1 cellular context compared by ENCODE assay signal in the genomic region with DNA sequence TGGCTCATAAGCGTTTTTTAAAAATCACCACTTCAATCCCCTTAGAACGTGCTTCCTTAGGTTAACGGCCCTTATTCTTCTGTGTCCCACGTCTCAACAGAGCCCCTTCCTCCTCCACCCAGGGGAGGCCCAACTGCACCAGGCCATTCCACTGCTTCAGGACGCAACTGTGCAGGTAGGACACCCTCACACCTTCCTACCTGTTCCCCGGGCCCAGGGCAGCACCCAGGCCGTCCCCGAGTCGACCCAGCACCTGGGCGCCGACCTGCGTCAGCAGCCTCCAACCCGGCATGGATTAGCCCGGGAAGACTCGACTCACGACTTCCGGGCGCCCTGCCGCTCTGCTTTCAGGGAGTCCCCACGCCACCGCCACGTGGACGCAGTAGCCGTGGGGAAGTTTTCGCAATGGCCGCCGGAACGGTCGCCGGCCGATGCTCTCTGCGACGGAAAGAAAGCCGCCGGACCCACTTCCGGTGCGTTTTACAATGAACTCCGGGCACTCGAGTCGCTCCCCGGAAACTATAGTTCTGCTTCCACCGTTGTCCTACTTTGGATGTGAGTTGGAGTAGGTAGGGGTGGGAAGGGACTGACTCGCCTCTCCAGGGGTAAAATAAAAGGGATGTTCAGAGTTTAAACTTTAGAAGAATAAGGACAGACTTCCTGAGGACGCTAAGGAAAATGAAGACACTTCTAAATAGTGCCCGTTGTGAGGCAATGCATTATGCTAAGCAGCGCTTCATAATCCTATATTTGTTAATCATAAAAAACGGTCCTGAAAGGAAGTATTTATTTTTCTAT.
TF ChIP-seq lines count a peak whose summit lies in the region.

A gene (minus strand): TSS at position 442 of the 798 bp plus-strand sequence. CDS start 150 bp downstream, at position 292.

TF ChIP-seq in GM12878, 131 proteins besides CTCF, POLR2A, EP300 and RAD21 (continued from another document):
- TF ChIP-seq, protein P1, sequence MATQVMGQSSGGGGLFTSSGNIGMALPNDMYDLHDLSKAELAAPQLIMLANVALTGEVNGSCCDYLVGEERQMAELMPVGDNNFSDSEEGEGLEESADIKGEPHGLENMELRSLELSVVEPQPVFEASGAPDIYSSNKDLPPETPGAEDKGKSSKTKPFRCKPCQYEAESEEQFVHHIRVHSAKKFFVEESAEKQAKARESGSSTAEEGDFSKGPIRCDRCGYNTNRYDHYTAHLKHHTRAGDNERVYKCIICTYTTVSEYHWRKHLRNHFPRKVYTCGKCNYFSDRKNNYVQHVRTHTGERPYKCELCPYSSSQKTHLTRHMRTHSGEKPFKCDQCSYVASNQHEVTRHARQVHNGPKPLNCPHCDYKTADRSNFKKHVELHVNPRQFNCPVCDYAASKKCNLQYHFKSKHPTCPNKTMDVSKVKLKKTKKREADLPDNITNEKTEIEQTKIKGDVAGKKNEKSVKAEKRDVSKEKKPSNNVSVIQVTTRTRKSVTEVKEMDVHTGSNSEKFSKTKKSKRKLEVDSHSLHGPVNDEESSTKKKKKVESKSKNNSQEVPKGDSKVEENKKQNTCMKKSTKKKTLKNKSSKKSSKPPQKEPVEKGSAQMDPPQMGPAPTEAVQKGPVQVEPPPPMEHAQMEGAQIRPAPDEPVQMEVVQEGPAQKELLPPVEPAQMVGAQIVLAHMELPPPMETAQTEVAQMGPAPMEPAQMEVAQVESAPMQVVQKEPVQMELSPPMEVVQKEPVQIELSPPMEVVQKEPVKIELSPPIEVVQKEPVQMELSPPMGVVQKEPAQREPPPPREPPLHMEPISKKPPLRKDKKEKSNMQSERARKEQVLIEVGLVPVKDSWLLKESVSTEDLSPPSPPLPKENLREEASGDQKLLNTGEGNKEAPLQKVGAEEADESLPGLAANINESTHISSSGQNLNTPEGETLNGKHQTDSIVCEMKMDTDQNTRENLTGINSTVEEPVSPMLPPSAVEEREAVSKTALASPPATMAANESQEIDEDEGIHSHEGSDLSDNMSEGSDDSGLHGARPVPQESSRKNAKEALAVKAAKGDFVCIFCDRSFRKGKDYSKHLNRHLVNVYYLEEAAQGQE (IDR thresholded peaks at IDR 0.05; ENCODE audit: low read depth, low read length) = no peak
- TF ChIP-seq, protein P2, sequence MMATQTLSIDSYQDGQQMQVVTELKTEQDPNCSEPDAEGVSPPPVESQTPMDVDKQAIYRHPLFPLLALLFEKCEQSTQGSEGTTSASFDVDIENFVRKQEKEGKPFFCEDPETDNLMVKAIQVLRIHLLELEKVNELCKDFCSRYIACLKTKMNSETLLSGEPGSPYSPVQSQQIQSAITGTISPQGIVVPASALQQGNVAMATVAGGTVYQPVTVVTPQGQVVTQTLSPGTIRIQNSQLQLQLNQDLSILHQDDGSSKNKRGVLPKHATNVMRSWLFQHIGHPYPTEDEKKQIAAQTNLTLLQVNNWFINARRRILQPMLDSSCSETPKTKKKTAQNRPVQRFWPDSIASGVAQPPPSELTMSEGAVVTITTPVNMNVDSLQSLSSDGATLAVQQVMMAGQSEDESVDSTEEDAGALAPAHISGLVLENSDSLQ (IDR thresholded peaks at IDR 0.05) = peak; percentile 70
- TF ChIP-seq RELA (IDR thresholded peaks at IDR 0.05; ENCODE audit: borderline replicate concordance, partially characterized antibody) (peak; percentile 95), CREM (IDR thresholded peaks at IDR 0.05; ENCODE audit: low read depth) (peak; percentile 87), SIN3A (IDR thresholded peaks at IDR 0.05; ENCODE audit: low read depth, low read length) (peak; percentile 93), RCOR1 (conservative IDR thresholded peaks at IDR 0.05; ENCODE audit: low read depth, low read length) (no peak), DPF2 (IDR thresholded peaks at IDR 0.05) (peak; percentile 75; the same call in 1 of the 2 replicates)
- TF ChIP-seq, protein P3, sequence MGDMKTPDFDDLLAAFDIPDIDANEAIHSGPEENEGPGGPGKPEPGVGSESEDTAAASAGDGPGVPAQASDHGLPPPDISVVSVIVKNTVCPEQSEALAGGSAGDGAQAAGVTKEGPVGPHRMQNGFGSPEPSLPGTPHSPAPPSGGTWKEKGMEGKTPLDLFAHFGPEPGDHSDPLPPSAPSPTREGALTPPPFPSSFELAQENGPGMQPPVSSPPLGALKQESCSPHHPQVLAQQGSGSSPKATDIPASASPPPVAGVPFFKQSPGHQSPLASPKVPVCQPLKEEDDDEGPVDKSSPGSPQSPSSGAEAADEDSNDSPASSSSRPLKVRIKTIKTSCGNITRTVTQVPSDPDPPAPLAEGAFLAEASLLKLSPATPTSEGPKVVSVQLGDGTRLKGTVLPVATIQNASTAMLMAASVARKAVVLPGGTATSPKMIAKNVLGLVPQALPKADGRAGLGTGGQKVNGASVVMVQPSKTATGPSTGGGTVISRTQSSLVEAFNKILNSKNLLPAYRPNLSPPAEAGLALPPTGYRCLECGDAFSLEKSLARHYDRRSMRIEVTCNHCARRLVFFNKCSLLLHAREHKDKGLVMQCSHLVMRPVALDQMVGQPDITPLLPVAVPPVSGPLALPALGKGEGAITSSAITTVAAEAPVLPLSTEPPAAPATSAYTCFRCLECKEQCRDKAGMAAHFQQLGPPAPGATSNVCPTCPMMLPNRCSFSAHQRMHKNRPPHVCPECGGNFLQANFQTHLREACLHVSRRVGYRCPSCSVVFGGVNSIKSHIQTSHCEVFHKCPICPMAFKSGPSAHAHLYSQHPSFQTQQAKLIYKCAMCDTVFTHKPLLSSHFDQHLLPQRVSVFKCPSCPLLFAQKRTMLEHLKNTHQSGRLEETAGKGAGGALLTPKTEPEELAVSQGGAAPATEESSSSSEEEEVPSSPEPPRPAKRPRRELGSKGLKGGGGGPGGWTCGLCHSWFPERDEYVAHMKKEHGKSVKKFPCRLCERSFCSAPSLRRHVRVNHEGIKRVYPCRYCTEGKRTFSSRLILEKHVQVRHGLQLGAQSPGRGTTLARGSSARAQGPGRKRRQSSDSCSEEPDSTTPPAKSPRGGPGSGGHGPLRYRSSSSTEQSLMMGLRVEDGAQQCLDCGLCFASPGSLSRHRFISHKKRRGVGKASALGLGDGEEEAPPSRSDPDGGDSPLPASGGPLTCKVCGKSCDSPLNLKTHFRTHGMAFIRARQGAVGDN (IDR thresholded peaks at IDR 0.05) = peak; percentile 83; the same call in 1 of the 2 replicates
